22 cellular contexts compared by ENCODE assay signal in genomic region chr2:157421964-157422363, GRCh38. TPM values are rescaled to one million over a fixed set of nuclear protein-coding genes. Genes with fewer than 3 reads are reported as not detected.
A peak's percentile ranks its signal among the peaks of the same experiment; 100 is the strongest.
DNase-seq lines count a peak whose midpoint lies in the region; ATAC-seq lines count a peak whose summit lies in the region.
"Had no signal": no experiment of that assay in that cellular context is flagged by ENCODE, and none has a peak within 500 bp of the region (broad histone marks: within the 10 kb centered on the region; RNA-seq: fewer than 3 reads in every experiment).

No MANE protein-coding gene starts in this region.

- peak overlapping the region; percentile 91 for H3K27ac Mint-ChIP-seq in T-helper 2 cell treated with Interferon-gamma antibody and Interleukin-4, amounts not matched to agents 5 μg/mL and 100 μg/mL, for 36 hours
- peak overlapping the region; percentile 83 to 97 (median 91) for H3K27ac Mint-ChIP-seq in CD8-positive, alpha-beta memory T cell
- peak overlapping the region; percentile 95 for H3K27ac Mint-ChIP-seq in activated T-helper 2 cell treated with anti-CD3 and anti-CD28 coated beads, Interferon-gamma antibody, Interleukin-2, Interleukin-4, amounts not matched to agents 10 μg/mL and 5 μg/mL and 100 μg/mL, durations not matched to agents 14 hours and 24 hours and 36 hours
- H3K27ac Mint-ChIP-seq in natural killer cell treated with Interleukin-12 subunit alpha and Interleukin-12 subunit beta and Interleukin-15 and Interleukin-18, amount 100 ng/mL, for 72 hours = peak overlapping the region; percentile 99
- H3K27ac Mint-ChIP-seq: brain, type B pancreatic cell had no signal

- no peak overlapping the region for H3K4me3 ChIP-seq in CD8-positive, alpha-beta memory T cell (ENCODE audit: low read length)
- H3K4me3 ChIP-seq: colonic mucosa, HAP-1, heart left ventricle had no signal

- H3K9me3 ChIP-seq in CD8-positive, alpha-beta memory T cell (ENCODE audit: low read length) = peaks cover 5% of the 10 kb centered on the region
- H3K9me3 ChIP-seq: colonic mucosa, HAP-1 had no signal

- no peaks in the 10 kb centered on the region for H3K27me3 Mint-ChIP-seq in T-helper 2 cell treated with Interferon-gamma antibody and Interleukin-4, amounts not matched to agents 5 μg/mL and 100 μg/mL, for 36 hours (ENCODE audit: low read depth)
- no peaks in the 10 kb centered on the region for H3K27me3 Mint-ChIP-seq in CD8-positive, alpha-beta memory T cell
- no peaks in the 10 kb centered on the region for H3K27me3 Mint-ChIP-seq in activated T-helper 2 cell treated with anti-CD3 and anti-CD28 coated beads, Interferon-gamma antibody, Interleukin-2, Interleukin-4, amounts not matched to agents 10 μg/mL and 5 μg/mL and 100 μg/mL, durations not matched to agents 14 hours and 24 hours and 36 hours (ENCODE audit: low read depth)
- no peaks in the 10 kb centered on the region for H3K27me3 Mint-ChIP-seq in natural killer cell treated with Interleukin-12 subunit alpha and Interleukin-12 subunit beta and Interleukin-15 and Interleukin-18, amount 100 ng/mL, for 72 hours
- H3K27me3 Mint-ChIP-seq: type B pancreatic cell had no signal

- peaks cover 68% of the 10 kb centered on the region for H3K36me3 ChIP-seq in CD8-positive, alpha-beta memory T cell (ENCODE audit: insufficient read depth, low read length)
- H3K36me3 ChIP-seq: colonic mucosa, HAP-1 had no signal

- CTCF ChIA-PET in CD8-positive, alpha-beta memory T cell (lab: Charles Lee) = interaction anchor here (1.6 to 2.0 kb wide), 3 partner anchors 19 to 94 kb away, joined by 4 to 13 read pairs (median 5); partner anchors contain the start of gene CYTIP

- POLR2A ChIA-PET in CD8-positive, alpha-beta memory T cell (lab: Charles Lee) = interaction anchor here (1.1 to 3.2 kb wide), 5 partner anchors 10 to 90 kb away, joined by 3 to 45 read pairs (median 5); partner anchors contain the start of gene CYTIP

- no peak for ATAC-seq in natural killer cell treated with Interleukin-12 subunit alpha and Interleukin-12 subunit beta and Interleukin-15 and Interleukin-18, amount 100 ng/mL, for 72 hours
- no peak for ATAC-seq in HG03097 (IDR thresholded peaks at IDR 0.05; ENCODE audit: low FRiP score, unreplicated experiment)
- ATAC-seq: heart left ventricle, left ventricle myocardium superior, right cardiac atrium had no signal

- H3K27me3 ChIP-seq in CD8-positive, alpha-beta memory T cell (ENCODE audit: insufficient read depth, low read length, poor library complexity, severe bottlenecking) = no peaks in the 10 kb centered on the region
- H3K27me3 ChIP-seq: colonic mucosa, heart left ventricle had no signal

- peak overlapping the region; percentile 35 for H3K4me3 Mint-ChIP-seq in T-helper 2 cell treated with Interferon-gamma antibody and Interleukin-4, amounts not matched to agents 5 μg/mL and 100 μg/mL, for 36 hours
- peak overlapping the region in 6 of 7 donors; percentile 15 to 65 (median 36) for H3K4me3 Mint-ChIP-seq in CD8-positive, alpha-beta memory T cell
- peak overlapping the region; percentile 56 for H3K4me3 Mint-ChIP-seq in activated T-helper 2 cell treated with anti-CD3 and anti-CD28 coated beads, Interferon-gamma antibody, Interleukin-2, Interleukin-4, amounts not matched to agents 10 μg/mL and 5 μg/mL and 100 μg/mL, durations not matched to agents 14 hours and 24 hours and 36 hours (ENCODE audit: low read depth)
- H3K4me3 Mint-ChIP-seq in natural killer cell treated with Interleukin-12 subunit alpha and Interleukin-12 subunit beta and Interleukin-15 and Interleukin-18, amount 100 ng/mL, for 72 hours = peak overlapping the region; percentile 75
- H3K4me3 Mint-ChIP-seq: brain, type B pancreatic cell had no signal

- H3K4me1 ChIP-seq in CD8-positive, alpha-beta memory T cell (ENCODE audit: insufficient read depth, low read length) = peaks cover 60% of the 10 kb centered on the region
- H3K4me1 ChIP-seq: colonic mucosa, HAP-1 had no signal

- H3K4me1 Mint-ChIP-seq in T-helper 2 cell treated with Interferon-gamma antibody and Interleukin-4, amounts not matched to agents 5 μg/mL and 100 μg/mL, for 36 hours (ENCODE audit: low read depth) = peaks cover 67% of the 10 kb centered on the region
- peaks cover 76 to 89% (median 88%) of the 10 kb centered on the region in 3 donors for H3K4me1 Mint-ChIP-seq in CD8-positive, alpha-beta memory T cell
- H3K4me1 Mint-ChIP-seq in activated T-helper 2 cell treated with anti-CD3 and anti-CD28 coated beads, Interferon-gamma antibody, Interleukin-2, Interleukin-4, amounts not matched to agents 10 μg/mL and 5 μg/mL and 100 μg/mL, durations not matched to agents 14 hours and 24 hours and 36 hours (ENCODE audit: low read depth) = peaks cover 69% of the 10 kb centered on the region
- peaks cover 66 to 79% of the 10 kb centered on the region in 2 donors for H3K4me1 Mint-ChIP-seq in natural killer cell treated with Interleukin-12 subunit alpha and Interleukin-12 subunit beta and Interleukin-15 and Interleukin-18, amount 100 ng/mL, for 72 hours (ENCODE audit: low read depth in 2 of 2)
- H3K4me1 Mint-ChIP-seq: brain had no signal

- H3K36me3 Mint-ChIP-seq in T-helper 2 cell treated with Interferon-gamma antibody and Interleukin-4, amounts not matched to agents 5 μg/mL and 100 μg/mL, for 36 hours (ENCODE audit: low read depth) = peaks cover 84% of the 10 kb centered on the region
- peaks cover 57 to 87% (median 64%) of the 10 kb centered on the region in 3 donors for H3K36me3 Mint-ChIP-seq in CD8-positive, alpha-beta memory T cell
- H3K36me3 Mint-ChIP-seq in activated T-helper 2 cell treated with anti-CD3 and anti-CD28 coated beads, Interferon-gamma antibody, Interleukin-2, Interleukin-4, amounts not matched to agents 10 μg/mL and 5 μg/mL and 100 μg/mL, durations not matched to agents 14 hours and 24 hours and 36 hours (ENCODE audit: low read depth) = peaks cover 95% of the 10 kb centered on the region
- peaks cover 78% of the 10 kb centered on the region for H3K36me3 Mint-ChIP-seq in natural killer cell treated with Interleukin-12 subunit alpha and Interleukin-12 subunit beta and Interleukin-15 and Interleukin-18, amount 100 ng/mL, for 72 hours
- H3K36me3 Mint-ChIP-seq: brain, type B pancreatic cell had no signal

- peaks cover 24% of the 10 kb centered on the region for H3K9me3 Mint-ChIP-seq in T-helper 2 cell treated with Interferon-gamma antibody and Interleukin-4, amounts not matched to agents 5 μg/mL and 100 μg/mL, for 36 hours
- peaks cover 6 to 18% (median 12%) of the 10 kb centered on the region in 5 donors for H3K9me3 Mint-ChIP-seq in CD8-positive, alpha-beta memory T cell
- peaks cover 14% of the 10 kb centered on the region for H3K9me3 Mint-ChIP-seq in activated T-helper 2 cell treated with anti-CD3 and anti-CD28 coated beads, Interferon-gamma antibody, Interleukin-2, Interleukin-4, amounts not matched to agents 10 μg/mL and 5 μg/mL and 100 μg/mL, durations not matched to agents 14 hours and 24 hours and 36 hours
- no peaks in the 10 kb centered on the region for H3K9me3 Mint-ChIP-seq in natural killer cell treated with Interleukin-12 subunit alpha and Interleukin-12 subunit beta and Interleukin-15 and Interleukin-18, amount 100 ng/mL, for 72 hours
- H3K9me3 Mint-ChIP-seq: type B pancreatic cell had no signal

- no peak overlapping the region for H3K27ac ChIP-seq in CD8-positive, alpha-beta memory T cell (ENCODE audit: low read depth, low read length)
- H3K27ac ChIP-seq: colonic mucosa had no signal

- no peak for DNase-seq in T-helper 2 cell treated with Interferon-gamma antibody and Interleukin-4, amounts not matched to agents 5 μg/mL and 100 μg/mL, for 36 hours (ENCODE audit: low spot score)
- no peak for DNase-seq in T-helper 2 cell
- no peak for DNase-seq in CD8-positive, alpha-beta memory T cell
- DNase-seq in activated T-helper 2 cell treated with anti-CD3 and anti-CD28 coated beads, Interferon-gamma antibody, Interleukin-2, Interleukin-4, amounts not matched to agents 10 μg/mL and 5 μg/mL and 100 μg/mL, durations not matched to agents 14 hours and 24 hours and 36 hours (ENCODE audit: low spot score) = no peak
- DNase-seq in natural killer cell treated with Interleukin-12 subunit alpha and Interleukin-12 subunit beta and Interleukin-15 and Interleukin-18, amount 100 ng/mL, for 72 hours (ENCODE audit: low spot score) = no peak
- no peak for DNase-seq in stimulated activated CD4-positive, alpha-beta T cell treated with anti-CD3 and anti-CD28 coated beads, Interleukin-12 subunit alpha, Interleukin-12 subunit beta, amount 100 ng/mL, for 4 hours
- DNase-seq in SHP77 (lab: John Stamatoyannopoulos, UW) = no peak
- DNase-seq: 8988T; activated CD8-positive, alpha-beta memory T cell treated with anti-CD3 and anti-CD28 coated beads for 24 hours; colonic mucosa; GDM1; heart left ventricle; left ventricle myocardium superior; NCI-H1105; NCI-H2081 treated with DMSO at 0.1 percent for 48 hours; NCI-H510A treated with DMSO at 0.1 percent for 48 hours; right cardiac atrium; stimulated activated naive CD4-positive, alpha-beta T cell had no signal

- intact Hi-C loops in activated T-helper 2 cell treated with anti-CD3 and anti-CD28 coated beads, Interferon-gamma antibody, Interleukin-2, Interleukin-4, amounts not matched to agents 10 μg/mL and 5 μg/mL and 100 μg/mL, durations not matched to agents 14 hours and 24 hours and 36 hours (cut with micrococcal nuclease) = loop anchor here (1.0 to 10.0 kb wide), 6 partner anchors 9 to 173 kb away; no protein-coding TSS in a partner anchor

RNA-seq across cellular contexts. Expression of gene CYTIP, which starts 21.9 kb away (rescaled TPM):
- total RNA-seq in CD8-positive, alpha-beta memory T cell = 100 to 1,000 TPM; 195 to 202 TPM
- 144 TPM for polyA plus RNA-seq in CD8-positive, alpha-beta memory T cell
- 199 and 206 TPM in 2 replicates for total RNA-seq in activated T-helper 2 cell treated with anti-CD3 and anti-CD28 coated beads, Interferon-gamma antibody, Interleukin-2, Interleukin-4, amounts not matched to agents 10 μg/mL and 5 μg/mL and 100 μg/mL, durations not matched to agents 14 hours and 24 hours and 36 hours
- total RNA-seq in natural killer cell treated with Interleukin-12 subunit alpha and Interleukin-12 subunit beta and Interleukin-15 and Interleukin-18, amount 100 ng/mL, for 72 hours = 1,000 to 10,000 TPM in 1 of 2 donors, 100 to 1,000 TPM in 1; 755 to 1,319 TPM
